Comparison of ENCODE assay signal across 13 cellular contexts in the genomic region with DNA sequence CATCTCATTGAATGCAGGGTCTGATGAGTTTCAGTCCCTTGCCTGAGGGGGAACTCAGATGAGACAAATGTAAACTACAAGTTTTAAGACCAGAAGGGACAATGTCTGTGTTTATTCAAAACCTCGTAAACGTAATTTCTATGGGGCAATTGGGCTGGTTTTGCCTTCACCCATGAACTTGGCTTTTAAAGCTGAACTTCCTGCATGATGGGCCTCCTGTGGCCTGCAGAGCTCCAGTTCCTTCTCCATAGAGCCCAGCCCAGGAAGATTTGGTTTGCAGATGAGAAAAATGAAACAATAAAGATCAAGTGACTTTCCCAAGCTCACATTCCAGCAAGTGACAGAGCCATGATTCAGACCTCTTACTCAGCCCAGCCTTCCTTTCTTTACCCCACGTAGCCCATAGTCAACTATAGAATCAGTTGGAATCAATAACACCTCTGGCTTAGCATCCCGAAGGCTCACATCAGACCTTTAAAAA.
DNase-seq lines count a peak whose midpoint lies in the region; ATAC-seq and TF ChIP-seq lines count a peak whose summit lies in the region.
"Had no signal": no experiment of that assay in that cellular context is flagged by ENCODE, and none has a peak within 500 bp of the region (broad histone marks: within the 10 kb centered on the region; RNA-seq: fewer than 3 reads in every experiment).

No MANE protein-coding gene starts in this region.

- 39% methylated on average over 4 of the region's 4 CpGs for WGBS in mesenchymal stem cell
- 90% methylated on average over 4 of the region's 4 CpGs for WGBS in right cardiac atrium

- H4K91ac ChIP-seq in mesenchymal stem cell (ENCODE audit: low read length): no peak overlapping the region

- intact Hi-C loops in right cardiac atrium (cut with DNase I): no loop called here

- no peak overlapping the region for H4K8ac ChIP-seq in mesenchymal stem cell (ENCODE audit: low read length)

- TF ChIP-seq CTCF in cardiac fibroblast (IDR thresholded peaks at IDR 0.05; ENCODE audit: low read depth, low read length): no peak

- no peak overlapping the region for H2BK5ac ChIP-seq in mesenchymal stem cell (ENCODE audit: low read depth, low read length, poor library complexity, severe bottlenecking)

- H2BK15ac ChIP-seq in mesenchymal stem cell (ENCODE audit: low read depth, poor library complexity, severe bottlenecking): no peak overlapping the region

- H2BK12ac ChIP-seq in mesenchymal stem cell (ENCODE audit: low read length in 2 of 2): no peak overlapping the region

- no peak overlapping the region for H2BK120ac ChIP-seq in mesenchymal stem cell (ENCODE audit: low read depth, low read length)

- H3K14ac ChIP-seq in mesenchymal stem cell (ENCODE audit: low read length in 2 of 2): no peak overlapping the region

- no peaks in the 10 kb centered on the region for H3K79me1 ChIP-seq in mesenchymal stem cell (replicated peaks; ENCODE audit: low read length, poor library complexity, severe bottlenecking)

- no peak overlapping the region for H2AFZ ChIP-seq in mesenchymal stem cell (ENCODE audit: low read depth, low read length)

- H3K27me3 ChIP-seq in MG63 (no peaks in the 10 kb centered on the region), mesenchymal stem cell (ENCODE audit: control insufficient read depth in 1 of 2, insufficient read depth in 1 of 2, low read length in 2 of 2) (no peaks in the 10 kb centered on the region), right cardiac atrium (ENCODE audit: control insufficient read depth, insufficient read depth) (no peaks in the 10 kb centered on the region)
- H3K27me3 ChIP-seq: cardiac muscle cell had no signal

- H3K4me1 ChIP-seq in mesenchymal stem cell (ENCODE audit: control insufficient read depth, insufficient read depth, low read depth, low read length) (peaks cover 2% of the 10 kb centered on the region), right cardiac atrium (ENCODE audit: control insufficient read depth, insufficient read depth, low read length) (no peaks in the 10 kb centered on the region)

- H3K4ac ChIP-seq in mesenchymal stem cell (ENCODE audit: low read depth in 1 of 2, low read length in 2 of 2): no peak overlapping the region

- H3K27ac ChIP-seq in mesenchymal stem cell (ENCODE audit: low read length, poor library complexity, severe bottlenecking) (peak overlapping the region; percentile 48), right cardiac atrium (ENCODE audit: low read length) (no peak overlapping the region)
- H3K27ac ChIP-seq: cardiac muscle cell, thoracic aorta had no signal

- ATAC-seq in GM21717 (IDR thresholded peaks at IDR 0.05; ENCODE audit: unreplicated experiment) (no peak), right cardiac atrium (no peak)

- H3K9ac ChIP-seq in mesenchymal stem cell (ENCODE audit: low read length): peak overlapping the region; percentile 66

- H3K18ac ChIP-seq in mesenchymal stem cell (ENCODE audit: low read depth in 1 of 2, low read length in 2 of 2): no peak overlapping the region

- no peak overlapping the region for H3K4me3 ChIP-seq in MG63
- no peak overlapping the region for H3K4me3 ChIP-seq in cardiac fibroblast (replicated peaks in 1 of 2; ENCODE audit: low read depth in 2 of 2, low read length in 2 of 2)
- H3K4me3 ChIP-seq in mesenchymal stem cell (ENCODE audit: insufficient read depth in 1 of 2, low read depth in 1 of 2, low read length in 2 of 2): no peak overlapping the region
- H3K4me3 ChIP-seq in right cardiac atrium (ENCODE audit: low read length): no peak overlapping the region
- H3K4me3 ChIP-seq: cardiac muscle cell, thoracic aorta had no signal

- H2AK5ac ChIP-seq in mesenchymal stem cell (ENCODE audit: low read length, severe bottlenecking): no peak overlapping the region

- H3K9me3 ChIP-seq in MG63 (peaks cover 2% of the 10 kb centered on the region; the same call in 1 of the 2 replicates), mesenchymal stem cell (ENCODE audit: control insufficient read depth, low read length) (peaks cover 15% of the 10 kb centered on the region), right cardiac atrium (ENCODE audit: control insufficient read depth, low read length) (no peaks in the 10 kb centered on the region)
- H3K9me3 ChIP-seq: thoracic aorta had no signal

- H3K36me3 ChIP-seq in MG63: no peaks in the 10 kb centered on the region
- H3K36me3 ChIP-seq in mesenchymal stem cell (ENCODE audit: control insufficient read depth in 1 of 2, insufficient read depth in 2 of 2, low read depth in 1 of 2, low read length in 2 of 2): no peaks in the 10 kb centered on the region
- H3K36me3 ChIP-seq: cardiac muscle cell, thoracic aorta had no signal

- no peak overlapping the region for H3K23ac ChIP-seq in mesenchymal stem cell (ENCODE audit: low read length in 2 of 2)

- H3K4me2 ChIP-seq in mesenchymal stem cell (ENCODE audit: low read length, poor library complexity, severe bottlenecking): no peak overlapping the region

- DNase-seq in COLO829 (ENCODE audit: low spot score) (peak; percentile 35), MG63 (peak; percentile 75), cardiac fibroblast (ENCODE audit: low read depth in 2 of 2) (peak; percentile 43 to 93), mesenchymal stem cell (peak; percentile 52), NCI-H1436 (lab: John Stamatoyannopoulos, UW) (no peak), right cardiac atrium (no peak), NCI-H446 (lab: John Stamatoyannopoulos, UW) (no peak)
- DNase-seq: hippocampal formation, natural killer cell, NCI-H2171 had no signal

Comparison
In these comparisons a context has a peak if more than half of its experiments do, and no peak if none do; other contexts are left out.
1. DNase-seq: peak in COLO829 (single experiment), MG63 (single experiment), cardiac fibroblast (2 of 2) and mesenchymal stem cell (single experiment); none in NCI-H1436 (single experiment), right cardiac atrium (0 of 3) and NCI-H446 (0 of 2).